ENCODE assay signal across 16 cellular contexts in the genomic region with DNA sequence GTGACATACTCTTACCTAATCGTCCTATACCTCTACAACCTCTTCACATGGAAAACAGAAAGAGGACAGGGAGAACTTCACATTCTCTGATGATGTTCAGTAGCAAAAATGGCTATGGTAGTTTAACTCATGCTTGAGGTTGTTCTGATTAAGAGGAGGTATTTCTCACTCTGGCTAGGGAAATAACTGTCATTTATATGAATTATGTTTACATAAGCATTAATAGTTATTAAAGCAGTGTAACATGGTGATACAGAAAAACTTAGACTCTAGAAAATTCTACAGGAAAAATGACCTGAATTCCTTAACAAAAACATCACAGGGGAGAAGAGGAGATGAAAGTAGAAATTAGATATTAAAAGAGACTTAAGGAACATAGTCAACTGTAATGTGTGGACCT.
"Had no signal": no experiment of that assay in that cellular context is flagged by ENCODE, and none has a peak within 500 bp of the region (broad histone marks: within the 10 kb centered on the region; RNA-seq: fewer than 3 reads in every experiment).

No MANE protein-coding gene starts in this region.

- DNase-seq: Kasumi-1, MM.1S, NCI-H1092 treated with DMSO at 0.1 percent for 48 hours, NCI-H1417, NCI-H1436 treated with DMSO at 0.1 percent for 48 hours, NCI-H1694, NCI-H187 treated with DMSO at 0.1 percent for 48 hours, NCI-H2029 treated with DMSO at 0.1 percent for 48 hours, NCI-H2171 treated with DMSO at 0.1 percent for 48 hours, NCI-H524, NCI-H526 treated with DMSO at 0.1 percent for 48 hours, NCI-H774, SHP77 had no signal

- H3K4me2 ChIP-seq: KMS-11 had no signal

- H3K9ac ChIP-seq: KMS-11 had no signal

- H3K27ac ChIP-seq: KMS-11, RWPE1 had no signal

- ATAC-seq: SK-N-SH treated with all-trans-retinoic acid at 6 μM for 48 hours had no signal
